ENCODE assay signal across 28 cellular contexts in genomic region chr11:57546451-57546850, GRCh38. TPM values are rescaled to one million over a fixed set of nuclear protein-coding genes. Genes with fewer than 3 reads are reported as not detected.
"Had no signal": no experiment of that assay in that cellular context is flagged by ENCODE, and none has a peak within 500 bp of the region (broad histone marks: within the 10 kb centered on the region; RNA-seq: fewer than 3 reads in every experiment).

No MANE protein-coding gene starts in this region.

- H3K4me3 Mint-ChIP-seq: activated CD4-positive, alpha-beta T cell treated with anti-CD3 and anti-CD28 coated beads, Interleukin-2, amount 10 ng/mL, durations not matched to agents 24 days and 14 days; activated CD8-positive, alpha-beta memory T cell treated with anti-CD3 and anti-CD28 coated beads, Interleukin-2, amount 10 ng/mL, durations not matched to agents 7 days and 5 days; activated CD8-positive, alpha-beta T cell treated with anti-CD3 and anti-CD28 coated beads for 36 hours; activated naive CD8-positive, alpha-beta T cell; endodermal cell; mesothelial cell of epicardium; naive thymus-derived CD8-positive, alpha-beta T cell; neural progenitor cell; type B pancreatic cell had no signal

- H3K27ac Mint-ChIP-seq: mesothelial cell of epicardium, neural progenitor cell, type B pancreatic cell had no signal

- H3K36me3 Mint-ChIP-seq: activated naive CD8-positive, alpha-beta T cell; neural progenitor cell; type B pancreatic cell had no signal

- ATAC-seq: gastroesophageal sphincter; left ventricle myocardium superior; naive thymus-derived CD8-positive, alpha-beta T cell had no signal

- H3K27me3 Mint-ChIP-seq: activated CD4-positive, alpha-beta T cell treated with anti-CD3 and anti-CD28 coated beads, Interleukin-2, amount 10 ng/mL, durations not matched to agents 24 days and 14 days; activated CD8-positive, alpha-beta memory T cell treated with anti-CD3 and anti-CD28 coated beads, Interleukin-2, amount 10 ng/mL, durations not matched to agents 7 days and 5 days; activated CD8-positive, alpha-beta T cell treated with anti-CD3 and anti-CD28 coated beads for 36 hours; activated naive CD8-positive, alpha-beta T cell; naive thymus-derived CD8-positive, alpha-beta T cell had no signal

- H3K4me1 Mint-ChIP-seq: activated CD4-positive, alpha-beta T cell treated with anti-CD3 and anti-CD28 coated beads, Interleukin-2, amount 10 ng/mL, durations not matched to agents 24 days and 14 days; mesothelial cell of epicardium had no signal

- H3K9me3 ChIP-seq: esophagus squamous epithelium, gastroesophageal sphincter, sigmoid colon, thoracic aorta, vagina had no signal

- H3K9me3 Mint-ChIP-seq: activated CD4-positive, alpha-beta T cell treated with anti-CD3 and anti-CD28 coated beads, Interleukin-2, amount 10 ng/mL, durations not matched to agents 24 days and 14 days; activated CD8-positive, alpha-beta T cell treated with anti-CD3 and anti-CD28 coated beads for 36 hours; endodermal cell; mesothelial cell of epicardium; naive thymus-derived CD8-positive, alpha-beta T cell; neural progenitor cell; type B pancreatic cell had no signal

- DNase-seq: activated CD4-positive, alpha-beta T cell treated with anti-CD3 and anti-CD28 coated beads, Interleukin-2, amount 10 ng/mL, durations not matched to agents 24 days and 14 days; activated CD8-positive, alpha-beta memory T cell treated with anti-CD3 and anti-CD28 coated beads, Interleukin-2, amount 10 ng/mL, durations not matched to agents 7 days and 5 days; activated CD8-positive, alpha-beta T cell treated with anti-CD3 and anti-CD28 coated beads for 36 hours; activated gamma-delta T cell treated with Interleukin-2 at 50 U/mL for 16 hours; cerebellar nuclear complex; esophagus squamous epithelium; head of caudate nucleus; left ventricle myocardium superior; naive thymus-derived CD8-positive, alpha-beta T cell; sigmoid colon; stimulated activated CD4-positive, alpha-beta T cell treated with anti-CD3 and anti-CD28 coated beads, Interleukin-15, amount 100 ng/mL, for 24 hours; stimulated activated CD8-positive, alpha-beta memory T cell treated with anti-CD3 and anti-CD28 coated beads, Interleukin-4, amount 100 ng/mL, for 48 hours; stimulated activated naive CD4-positive, alpha-beta T cell treated with Interleukin-2 at 50 U/mL for 16 hours had no signal

RNA-seq across cellular contexts. Expression of gene SMTNL1, which starts 9.1 kb away (rescaled TPM):
- total RNA-seq: activated CD4-positive, alpha-beta T cell treated with anti-CD3 and anti-CD28 coated beads, Interleukin-2, amount 10 ng/mL, durations not matched to agents 24 days and 14 days; activated CD8-positive, alpha-beta memory T cell treated with anti-CD3 and anti-CD28 coated beads, Interleukin-2, amount 10 ng/mL, durations not matched to agents 7 days and 5 days; activated CD8-positive, alpha-beta T cell treated with anti-CD3 and anti-CD28 coated beads for 36 hours; bronchial epithelial cell; esophagus squamous epithelium; gastroesophageal sphincter; left ventricle myocardium superior; mammary epithelial cell; mesothelial cell of epicardium; naive thymus-derived CD8-positive, alpha-beta T cell; osteoblast; posterior vena cava; renal cortical epithelial cell; sigmoid colon; smooth muscle cell; T-helper 1 cell treated with Interleukin-12 subunit alpha and Interleukin-12 subunit beta and Interleukin-4 antibody, amounts not matched to agents 30 ng/mL and 1 ng/mL, for 36 hours; thoracic aorta; vagina had no signal

RNA-seq across cellular contexts. Expression of gene SERPING1, which starts 51.0 kb away (rescaled TPM):
- total RNA-seq: activated CD8-positive, alpha-beta memory T cell treated with anti-CD3 and anti-CD28 coated beads, Interleukin-2, amount 10 ng/mL, durations not matched to agents 7 days and 5 days; activated CD8-positive, alpha-beta T cell treated with anti-CD3 and anti-CD28 coated beads for 36 hours; naive thymus-derived CD8-positive, alpha-beta T cell had no signal
